Comparison of ENCODE assay signal across 8 cellular contexts in the genomic region with DNA sequence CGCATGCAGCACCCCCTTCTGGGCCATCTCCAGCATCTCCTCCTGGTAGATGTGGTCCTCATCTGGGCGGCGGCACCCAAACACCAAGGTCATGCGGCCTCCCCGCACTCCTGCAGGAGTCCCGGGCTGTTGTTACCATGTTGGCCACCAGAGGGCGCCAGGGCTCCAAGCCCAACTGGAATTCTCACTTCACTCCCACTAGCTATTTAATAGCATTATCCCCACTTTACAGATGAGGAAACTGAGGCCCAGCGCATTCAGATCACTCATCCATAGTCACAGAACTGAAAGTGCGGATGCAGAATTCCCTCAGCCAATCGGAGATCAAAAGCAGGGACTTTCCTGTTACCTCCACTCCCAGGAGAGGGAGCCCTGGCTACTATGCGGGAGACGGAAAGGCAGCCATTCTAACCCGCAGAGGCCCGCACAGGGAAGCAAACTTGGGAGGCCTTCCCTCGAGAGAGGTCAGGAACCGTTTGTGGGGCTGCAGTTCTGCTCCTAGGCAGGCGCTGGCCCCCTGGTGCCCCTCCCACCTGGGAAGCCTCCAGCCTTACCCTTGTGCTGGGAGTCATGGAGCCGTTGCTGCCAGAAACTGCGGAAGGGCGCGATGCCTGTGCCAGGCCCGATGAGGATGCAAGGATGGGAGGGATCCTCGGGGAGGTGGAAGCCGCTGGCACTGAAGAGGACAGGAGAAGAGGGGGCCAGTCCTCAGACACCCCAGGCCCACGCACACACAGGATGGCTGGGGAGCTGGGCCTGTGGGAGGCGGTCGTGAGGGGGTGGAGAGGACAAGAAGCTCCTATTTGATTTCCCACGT. TPM values are rescaled to one million over a fixed set of nuclear protein-coding genes. Genes with fewer than 3 reads are reported as not detected.
DNase-seq lines count a peak whose midpoint lies in the region; ATAC-seq, FAIRE-seq and TF ChIP-seq lines count a peak whose summit lies in the region.

No MANE protein-coding gene starts in this region.

- H3K9me2 ChIP-seq in hepatocyte (replicated peaks; ENCODE audit: insufficient read depth): no peaks in the 10 kb centered on the region

- H4K20me1 ChIP-seq in hepatocyte (ENCODE audit: insufficient read depth, poor library complexity, severe bottlenecking) (no peaks in the 10 kb centered on the region), smooth muscle cell (ENCODE audit: low read depth) (no peaks in the 10 kb centered on the region)

- CTCF ChIA-PET in T-cell (lab: Charles Lee): interaction anchor here (0.6 to 1.5 kb wide), 5 partner anchors 45 to 377 kb away, joined by 3 to 14 read pairs (median 6); no protein-coding TSS in a partner anchor

- H3K4me1 ChIP-seq in adrenal gland (replicated peaks in 1 of 2) (no peaks in the 10 kb centered on the region), hepatocyte (ENCODE audit: insufficient read depth) (no peaks in the 10 kb centered on the region), smooth muscle cell (ENCODE audit: low read depth) (no peaks in the 10 kb centered on the region)

- no peak overlapping the region for H3K9ac ChIP-seq in smooth muscle cell (ENCODE audit: low read depth)

- no peak overlapping the region for H3K27ac Mint-ChIP-seq in T-cell

- H3K36me3 ChIP-seq in adrenal gland (replicated peaks in 1 of 2) (no peaks in the 10 kb centered on the region), hepatocyte (replicated peaks; ENCODE audit: insufficient read depth, low read depth) (no peaks in the 10 kb centered on the region), smooth muscle cell (ENCODE audit: low read depth) (no peaks in the 10 kb centered on the region)

- H2AFZ ChIP-seq in hepatocyte (no peak overlapping the region), smooth muscle cell (ENCODE audit: low read depth) (no peak overlapping the region)

- no peak overlapping the region for H3K4me3 ChIP-seq in adrenal gland
- no peak overlapping the region for H3K4me3 ChIP-seq in hepatocyte
- no peak overlapping the region for H3K4me3 ChIP-seq in smooth muscle cell

- no peak for FAIRE-seq in HTR-8/SVneo (lab: Jason Lieb, UNC)

- H3K4me3 Mint-ChIP-seq in T-cell: no peak overlapping the region

- H3K9me3 ChIP-seq in adrenal gland (replicated peaks in 1 of 3) (no peaks in the 10 kb centered on the region), hepatocyte (ENCODE audit: low read depth) (no peaks in the 10 kb centered on the region), smooth muscle cell (replicated peaks; ENCODE audit: low read depth) (no peaks in the 10 kb centered on the region)

- intact Hi-C loops in adrenal gland (cut with DNase I): no loop called here

- H3K36me3 Mint-ChIP-seq in T-cell: no peaks in the 10 kb centered on the region

- peaks cover 0 to 3% of the 10 kb centered on the region in 2 donors for H3K27me3 Mint-ChIP-seq in T-cell

- no peaks in the 10 kb centered on the region for H3K9me3 Mint-ChIP-seq in T-cell

- POLR2A ChIA-PET in T-cell (lab: Charles Lee): no interaction called here

- no peaks in the 10 kb centered on the region for H3F3A ChIP-seq in smooth muscle cell (ENCODE audit: low read depth)

- H3K4me2 ChIP-seq in hepatocyte: no peak overlapping the region
- no peak overlapping the region for H3K4me2 ChIP-seq in smooth muscle cell

- H3K79me2 ChIP-seq in hepatocyte (no peaks in the 10 kb centered on the region), smooth muscle cell (ENCODE audit: low read depth) (no peaks in the 10 kb centered on the region)

- peaks cover 0 to 2% (median 0%) of the 10 kb centered on the region in 3 donors for H3K4me1 Mint-ChIP-seq in T-cell

- ATAC-seq in T-cell (replicated peaks in 1 of 4): peak; percentile 47 to 64 (median 54)
- no peak for ATAC-seq in HG02981 (IDR thresholded peaks at IDR 0.05; ENCODE audit: unreplicated experiment)
- ATAC-seq in GM21381 (IDR thresholded peaks at IDR 0.05; ENCODE audit: unreplicated experiment): no peak

- no peak for TF ChIP-seq POLR2A in adrenal gland (IDR thresholded peaks at IDR 0.05)

- TF ChIP-seq CTCF in adrenal gland (IDR thresholded peaks at IDR 0.05): peak; percentile 81 to 95 (median 90)
- peak; percentile 82 for TF ChIP-seq CTCF in hepatocyte (IDR thresholded peaks at IDR 0.05; ENCODE audit: poor library complexity)
- TF ChIP-seq CTCF in smooth muscle cell (IDR thresholded peaks at IDR 0.05; ENCODE audit: borderline replicate concordance, insufficient read depth, poor library complexity, severe bottlenecking): peak; percentile 88

- no peak overlapping the region for H3K27ac ChIP-seq in adrenal gland
- no peak overlapping the region for H3K27ac ChIP-seq in hepatocyte
- H3K27ac ChIP-seq in smooth muscle cell (ENCODE audit: low read depth): no peak overlapping the region

- DNase-seq in DMS153 treated with DMSO at 0.1 percent for 48 hours (lab: John Stamatoyannopoulos, UW; ENCODE audit: unreplicated experiment) (peak; percentile 3), HTR-8/SVneo (ENCODE audit: insufficient read length, low spot score) (peak; percentile 44), T-cell (peak in 33 of 34 experiments; percentile 20 to 74 (median 55)), adrenal gland (peak; percentile 64 to 88 (median 76)), hepatocyte (ENCODE audit: low spot score) (peak; percentile 66), smooth muscle cell (lab: John Stamatoyannopoulos, UW; ENCODE audit: unreplicated experiment) (peak; percentile 15)

- H3K27me3 ChIP-seq in adrenal gland (no peaks in the 10 kb centered on the region), hepatocyte (no peaks in the 10 kb centered on the region), smooth muscle cell (ENCODE audit: low read depth) (no peaks in the 10 kb centered on the region)

- WGBS in adrenal gland, 4 donors: 43 to 65% (median 51%) methylated on average over 13 to 28 of the region's 28 CpGs
- WGBS in hepatocyte (ENCODE audit: low lambda C conversion rate, missing lambda C conversion rate): 55% methylated on average over 27 of the region's 28 CpGs
- WGBS in smooth muscle cell (ENCODE audit: low lambda C conversion rate): 54% methylated on average over 25 of the region's 28 CpGs

RNA-seq across cellular contexts. Expression of gene NOS2, which starts 40.1 kb away (rescaled TPM):
- total RNA-seq in T-cell (under 1 TPM; 0.07 to 0.10 (median 0.09) TPM), adrenal gland (1 to 10 TPM in 3 of 8 donors, under 1 TPM in 5; 0.17 to 3.3 (median 0.78) TPM), hepatocyte (6.7 TPM in 2 replicates), smooth muscle cell (not detected in 2 replicates)
- polyA plus RNA-seq in adrenal gland (1 to 10 TPM in 1 of 3 donors, under 1 TPM in 2; 0.48 to 1.0 (median 0.54) TPM), hepatocyte (2.5 and 7.9 TPM in 2 replicates), smooth muscle cell (0.05 and 0.16 TPM in 2 replicates)

Comparison
In these comparisons a context has a peak if more than half of its experiments do, and no peak if none do; other contexts are left out.
1. DNase-seq: peak in every context shown above with its lines; median percentile 76 in adrenal gland; 66 in hepatocyte; 55 in T-cell; 44 in HTR-8/SVneo; 15 in smooth muscle cell; 3 in DMS153 treated with DMSO at 0.1 percent for 48 hours.
2. ATAC-seq: peak in T-cell (4 of 4); none in HG02981 (single experiment) and GM21381 (single experiment).
3. Peak in every context shown above with its lines, with median percentiles within 50 percentile points of each other: CTCF ChIP-seq.